Comparison of ENCODE assay signal across 1 cellular context in the genomic region with DNA sequence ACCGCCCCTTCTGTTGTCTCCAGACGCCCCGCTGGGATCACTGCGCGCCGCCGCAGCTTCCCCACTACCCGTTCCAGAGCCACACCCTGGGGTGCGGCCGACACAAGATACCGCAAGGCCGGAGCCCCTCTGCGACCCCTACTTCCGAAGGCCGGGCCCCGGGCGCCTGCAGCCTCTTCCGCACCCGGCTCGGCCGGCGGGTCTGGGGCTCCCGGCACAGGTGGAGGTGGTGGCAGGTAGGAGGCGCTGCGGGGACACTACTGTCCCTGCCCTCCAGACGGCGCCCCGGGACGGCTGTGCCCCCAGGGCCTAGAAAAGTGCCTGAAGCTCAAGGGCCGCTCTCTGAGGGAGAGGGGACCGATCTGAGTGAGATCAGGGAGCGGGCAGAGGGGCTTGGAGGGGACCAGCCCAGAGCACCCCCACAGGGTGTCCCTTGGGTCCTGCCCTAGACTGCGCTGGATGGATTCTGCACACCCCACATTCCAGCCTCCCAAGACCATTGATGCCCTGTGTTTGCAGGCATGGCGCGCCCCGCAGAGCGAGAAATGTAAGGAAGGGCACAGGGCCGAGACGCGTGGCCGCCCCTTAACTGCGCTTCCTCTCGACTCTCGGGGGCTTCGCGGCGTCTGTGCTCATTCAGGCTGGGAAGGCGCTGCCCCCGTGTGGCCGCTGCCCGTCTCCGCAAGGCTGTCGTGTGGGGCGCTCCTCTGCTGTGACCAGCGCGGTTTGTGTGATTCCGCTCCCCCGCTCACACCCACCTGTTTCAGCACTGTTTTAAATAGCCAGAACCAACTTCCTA.
TF ChIP-seq lines count a peak whose summit lies in the region.

No MANE protein-coding gene starts in this region.

TF ChIP-seq in HEK293, 187 proteins besides CTCF, POLR2A, EP300 and RAD21 (continued from another document):
- TF ChIP-seq, protein P1, sequence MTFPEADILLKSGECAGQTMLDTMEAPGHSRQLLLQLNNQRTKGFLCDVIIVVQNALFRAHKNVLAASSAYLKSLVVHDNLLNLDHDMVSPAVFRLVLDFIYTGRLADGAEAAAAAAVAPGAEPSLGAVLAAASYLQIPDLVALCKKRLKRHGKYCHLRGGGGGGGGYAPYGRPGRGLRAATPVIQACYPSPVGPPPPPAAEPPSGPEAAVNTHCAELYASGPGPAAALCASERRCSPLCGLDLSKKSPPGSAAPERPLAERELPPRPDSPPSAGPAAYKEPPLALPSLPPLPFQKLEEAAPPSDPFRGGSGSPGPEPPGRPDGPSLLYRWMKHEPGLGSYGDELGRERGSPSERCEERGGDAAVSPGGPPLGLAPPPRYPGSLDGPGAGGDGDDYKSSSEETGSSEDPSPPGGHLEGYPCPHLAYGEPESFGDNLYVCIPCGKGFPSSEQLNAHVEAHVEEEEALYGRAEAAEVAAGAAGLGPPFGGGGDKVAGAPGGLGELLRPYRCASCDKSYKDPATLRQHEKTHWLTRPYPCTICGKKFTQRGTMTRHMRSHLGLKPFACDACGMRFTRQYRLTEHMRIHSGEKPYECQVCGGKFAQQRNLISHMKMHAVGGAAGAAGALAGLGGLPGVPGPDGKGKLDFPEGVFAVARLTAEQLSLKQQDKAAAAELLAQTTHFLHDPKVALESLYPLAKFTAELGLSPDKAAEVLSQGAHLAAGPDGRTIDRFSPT (tag by site-specific recombination; IDR thresholded peaks at IDR 0.05), result peak; percentile 65; the same call in 1 of the 2 replicates
- TF ChIP-seq HOXD13 (CRISPR knock-in tag; IDR thresholded peaks at IDR 0.05; ENCODE audit: borderline replicate concordance) (no peak), ZNF830 (tag by site-specific recombination; IDR thresholded peaks at IDR 0.05; ENCODE audit: low read depth) (no peak), MYNN (tag by site-specific recombination; IDR thresholded peaks at IDR 0.05; ENCODE audit: borderline replicate concordance) (no peak), ZNF221 (tag by site-specific recombination; IDR thresholded peaks at IDR 0.05; ENCODE audit: borderline replicate concordance) (no peak), ZNF175 (tag by site-specific recombination; IDR thresholded peaks at IDR 0.05) (no peak), ZNF654 (tag by site-specific recombination; IDR thresholded peaks at IDR 0.05; ENCODE audit: low read depth) (peak; percentile 84), ZNF19 (tag by site-specific recombination; IDR thresholded peaks at IDR 0.05; ENCODE audit: low read depth) (no peak), ZNF274 (IDR thresholded peaks at IDR 0.05; ENCODE audit: low read length) (no peak), ZNF274 (tag by site-specific recombination; IDR thresholded peaks at IDR 0.05; ENCODE audit: borderline replicate concordance) (no peak), ZNF248 (tag by site-specific recombination; IDR thresholded peaks at IDR 0.05) (no peak), FEZF1 (tag by site-specific recombination; IDR thresholded peaks at IDR 0.05) (no peak), ZNF626 (tag by site-specific recombination; IDR thresholded peaks at IDR 0.05) (no peak)
- TF ChIP-seq, protein P2, sequence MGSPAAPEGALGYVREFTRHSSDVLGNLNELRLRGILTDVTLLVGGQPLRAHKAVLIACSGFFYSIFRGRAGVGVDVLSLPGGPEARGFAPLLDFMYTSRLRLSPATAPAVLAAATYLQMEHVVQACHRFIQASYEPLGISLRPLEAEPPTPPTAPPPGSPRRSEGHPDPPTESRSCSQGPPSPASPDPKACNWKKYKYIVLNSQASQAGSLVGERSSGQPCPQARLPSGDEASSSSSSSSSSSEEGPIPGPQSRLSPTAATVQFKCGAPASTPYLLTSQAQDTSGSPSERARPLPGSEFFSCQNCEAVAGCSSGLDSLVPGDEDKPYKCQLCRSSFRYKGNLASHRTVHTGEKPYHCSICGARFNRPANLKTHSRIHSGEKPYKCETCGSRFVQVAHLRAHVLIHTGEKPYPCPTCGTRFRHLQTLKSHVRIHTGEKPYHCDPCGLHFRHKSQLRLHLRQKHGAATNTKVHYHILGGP (tag by site-specific recombination; IDR thresholded peaks at IDR 0.05), result no peak
- TF ChIP-seq, protein P3, sequence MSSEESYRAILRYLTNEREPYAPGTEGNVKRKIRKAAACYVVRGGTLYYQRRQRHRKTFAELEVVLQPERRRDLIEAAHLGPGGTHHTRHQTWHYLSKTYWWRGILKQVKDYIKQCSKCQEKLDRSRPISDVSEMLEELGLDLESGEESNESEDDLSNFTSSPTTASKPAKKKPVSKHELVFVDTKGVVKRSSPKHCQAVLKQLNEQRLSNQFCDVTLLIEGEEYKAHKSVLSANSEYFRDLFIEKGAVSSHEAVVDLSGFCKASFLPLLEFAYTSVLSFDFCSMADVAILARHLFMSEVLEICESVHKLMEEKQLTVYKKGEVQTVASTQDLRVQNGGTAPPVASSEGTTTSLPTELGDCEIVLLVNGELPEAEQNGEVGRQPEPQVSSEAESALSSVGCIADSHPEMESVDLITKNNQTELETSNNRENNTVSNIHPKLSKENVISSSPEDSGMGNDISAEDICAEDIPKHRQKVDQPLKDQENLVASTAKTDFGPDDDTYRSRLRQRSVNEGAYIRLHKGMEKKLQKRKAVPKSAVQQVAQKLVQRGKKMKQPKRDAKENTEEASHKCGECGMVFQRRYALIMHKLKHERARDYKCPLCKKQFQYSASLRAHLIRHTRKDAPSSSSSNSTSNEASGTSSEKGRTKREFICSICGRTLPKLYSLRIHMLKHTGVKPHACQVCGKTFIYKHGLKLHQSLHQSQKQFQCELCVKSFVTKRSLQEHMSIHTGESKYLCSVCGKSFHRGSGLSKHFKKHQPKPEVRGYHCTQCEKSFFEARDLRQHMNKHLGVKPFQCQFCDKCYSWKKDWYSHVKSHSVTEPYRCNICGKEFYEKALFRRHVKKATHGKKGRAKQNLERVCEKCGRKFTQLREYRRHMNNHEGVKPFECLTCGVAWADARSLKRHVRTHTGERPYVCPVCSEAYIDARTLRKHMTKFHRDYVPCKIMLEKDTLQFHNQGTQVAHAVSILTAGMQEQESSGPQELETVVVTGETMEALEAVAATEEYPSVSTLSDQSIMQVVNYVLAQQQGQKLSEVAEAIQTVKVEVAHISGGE (tag by site-specific recombination; conservative IDR thresholded peaks at IDR 0.05; ENCODE audit: low read depth), result 0 out of 2 replicates have a peak, but pooled peaks have one; percentile 24
TF ChIP-seq in HEK293: peak in this region for 52.
